In the genomic region with DNA sequence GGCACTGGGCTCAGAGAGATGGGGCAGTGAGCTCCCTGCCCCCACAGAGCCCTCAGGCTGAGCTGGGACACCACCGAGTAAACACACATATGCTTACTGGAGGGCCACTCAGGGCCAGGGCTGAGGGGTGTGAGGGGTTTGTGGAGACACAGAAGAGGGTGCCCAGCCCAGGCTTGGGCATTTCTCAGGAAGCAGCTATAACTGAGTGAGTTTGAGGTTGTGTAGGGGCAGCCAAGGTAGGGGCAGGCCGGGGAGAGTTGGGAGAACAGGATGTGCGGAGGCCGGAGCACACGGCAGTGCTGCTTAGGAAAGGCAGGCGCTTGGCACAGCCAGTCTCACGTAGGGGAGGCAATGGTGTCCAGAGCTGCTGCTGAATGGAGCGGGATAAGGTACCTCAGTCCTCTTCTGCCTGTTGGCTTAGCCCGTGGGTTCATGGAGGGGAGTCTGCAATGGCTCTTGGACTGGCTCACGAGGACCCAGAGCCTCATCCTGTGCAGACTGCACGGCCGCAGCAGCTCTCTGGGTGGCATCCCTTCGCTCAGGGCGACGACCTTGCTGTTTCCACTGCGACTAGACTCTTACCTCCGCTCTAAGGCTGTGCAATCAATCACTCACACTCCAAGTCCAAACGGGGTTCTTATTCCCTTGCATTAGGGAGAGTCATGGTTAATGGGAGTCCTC, we compare ENCODE assay signal across 12 cellular contexts.
"Had no signal": no experiment of that assay in that cellular context is flagged by ENCODE, and none has a peak within 500 bp of the region (broad histone marks: within the 10 kb centered on the region; RNA-seq: fewer than 3 reads in every experiment).

No MANE protein-coding gene starts in this region.

- H3K4me1 ChIP-seq: testis had no signal

- H3K4me2 ChIP-seq: hepatocyte had no signal

- H3K4me3 Mint-ChIP-seq: activated naive CD4-positive, alpha-beta T cell treated with anti-CD3 and anti-CD28 coated beads, Interleukin-2, amount 50 U/mL, for 24 hours; activated T-helper 17 cell treated with anti-CD3 and anti-CD28 coated beads, Interleukin-2, amount 50 U/mL, for 72 hours; nephron progenitor cell; stimulated activated naive CD8-positive, alpha-beta T cell treated with anti-CD3 and anti-CD28 coated beads, Interleukin-15, Interleukin-2, amounts not matched to agents 100 ng/mL and 50 ng/mL, for 24 hours; T-helper 17 cell had no signal

- H3K79me2 ChIP-seq: hepatocyte had no signal

- ATAC-seq: activated T-helper 17 cell treated with anti-CD3 and anti-CD28 coated beads, Interleukin-2, amount 50 U/mL, for 72 hours; T-helper 17 cell had no signal

- DNase-seq: activated CD4-positive, alpha-beta T cell treated with anti-CD3 and anti-CD28 coated beads, Interleukin-2, amount 50 U/mL, for 4 hours; central memory CD4-positive, alpha-beta T cell; cortex of kidney; nephron progenitor cell; stimulated activated CD4-positive, alpha-beta T cell treated with anti-CD3 and anti-CD28 coated beads, Interleukin-15, amount 100 ng/mL, for 24 hours; stimulated activated CD4-positive, alpha-beta T cell treated with anti-CD3 and anti-CD28 coated beads, Interleukin-4, amount 100 ng/mL, for 24 hours; T-helper 17 cell; testis had no signal

- H3K4me1 Mint-ChIP-seq: activated naive CD4-positive, alpha-beta T cell treated with anti-CD3 and anti-CD28 coated beads, Interleukin-2, amount 50 U/mL, for 24 hours; activated T-helper 17 cell treated with anti-CD3 and anti-CD28 coated beads, Interleukin-2, amount 50 U/mL, for 72 hours had no signal

- H2AFZ ChIP-seq: hepatocyte had no signal

- H3K27ac ChIP-seq: hepatocyte, testis had no signal

- H3K4me3 ChIP-seq: hepatocyte, testis had no signal

- H3K9me3 Mint-ChIP-seq: activated naive CD4-positive, alpha-beta T cell treated with anti-CD3 and anti-CD28 coated beads, Interleukin-2, amount 50 U/mL, for 24 hours; nephron progenitor cell had no signal

- H3K36me3 Mint-ChIP-seq: activated naive CD4-positive, alpha-beta T cell treated with anti-CD3 and anti-CD28 coated beads, Interleukin-2, amount 50 U/mL, for 24 hours had no signal

- H3K27ac Mint-ChIP-seq: activated naive CD4-positive, alpha-beta T cell treated with anti-CD3 and anti-CD28 coated beads, Interleukin-2, amount 50 U/mL, for 24 hours; activated T-helper 17 cell treated with anti-CD3 and anti-CD28 coated beads, Interleukin-2, amount 50 U/mL, for 72 hours; nephron progenitor cell; stimulated activated naive CD8-positive, alpha-beta T cell treated with anti-CD3 and anti-CD28 coated beads, Interleukin-15, Interleukin-2, amounts not matched to agents 100 ng/mL and 50 ng/mL, for 24 hours; T-helper 17 cell had no signal

- H3K9me3 ChIP-seq: testis had no signal

- H3K27me3 Mint-ChIP-seq: activated naive CD4-positive, alpha-beta T cell treated with anti-CD3 and anti-CD28 coated beads, Interleukin-2, amount 50 U/mL, for 24 hours; stimulated activated naive CD8-positive, alpha-beta T cell treated with anti-CD3 and anti-CD28 coated beads, Interleukin-15, Interleukin-2, amounts not matched to agents 100 ng/mL and 50 ng/mL, for 24 hours had no signal

- H3K27me3 ChIP-seq: hepatocyte, testis had no signal
